Comparison of ENCODE assay signal across 18 cellular contexts in genomic region chr1:166999500-166999899, GRCh38. TPM values are rescaled to one million over a fixed set of nuclear protein-coding genes. Genes with fewer than 3 reads are reported as not detected.
DNase-seq lines count a peak whose midpoint lies in the region; ATAC-seq and TF ChIP-seq lines count a peak whose summit lies in the region.
"Had no signal": no experiment of that assay in that cellular context is flagged by ENCODE, and none has a peak within 500 bp of the region (broad histone marks: within the 10 kb centered on the region; RNA-seq: fewer than 3 reads in every experiment).

No MANE protein-coding gene starts in this region.

- H3K27me3 ChIP-seq in CD4-positive, alpha-beta T cell (ENCODE audit: control insufficient read depth, insufficient read depth, low read length), result no peaks in the 10 kb centered on the region

- H3K4me3 Mint-ChIP-seq in natural killer cell treated with Interleukin-12 subunit alpha and Interleukin-12 subunit beta and Interleukin-15 and Interleukin-18, amount 100 ng/mL, for 72 hours, result no peak overlapping the region
- H3K4me3 Mint-ChIP-seq in CD4-positive, alpha-beta T cell, result no peak overlapping the region
- H3K4me3 Mint-ChIP-seq: activated T-cell treated with anti-CD3 and anti-CD28 coated beads, Interleukin-2, amount 50 U/mL, for 4 hours had no signal

- no peak overlapping the region for H3K27ac ChIP-seq in CD4-positive, alpha-beta T cell (ENCODE audit: low read depth, low read length)

- intact Hi-C loops in CD4-positive, alpha-beta T cell (cut with DNase I, micrococcal nuclease), result no loop called here

- no peaks in the 10 kb centered on the region for H3K9me3 Mint-ChIP-seq in natural killer cell treated with Interleukin-12 subunit alpha and Interleukin-12 subunit beta and Interleukin-15 and Interleukin-18, amount 100 ng/mL, for 72 hours
- peaks cover 4% of the 10 kb centered on the region for H3K9me3 Mint-ChIP-seq in CD4-positive, alpha-beta T cell

- H3K27ac Mint-ChIP-seq in natural killer cell treated with Interleukin-12 subunit alpha and Interleukin-12 subunit beta and Interleukin-15 and Interleukin-18, amount 100 ng/mL, for 72 hours, result no peak overlapping the region
- H3K27ac Mint-ChIP-seq in CD4-positive, alpha-beta T cell, result no peak overlapping the region

- DNase-seq in activated CD4-positive, CD25-positive, alpha-beta regulatory T cell treated with anti-CD3 and anti-CD28 coated beads, Interleukin-2, amount 50 U/mL, for 72 hours, result no peak
- peak; percentile 72 for DNase-seq in amniotic epithelial cell (ENCODE audit: low read depth)
- DNase-seq in natural killer cell treated with Interleukin-12 subunit alpha and Interleukin-12 subunit beta and Interleukin-15 and Interleukin-18, amount 100 ng/mL, for 72 hours (ENCODE audit: low spot score), result no peak
- no peak for DNase-seq in CD4-positive, alpha-beta T cell
- DNase-seq in activated CD8-positive, alpha-beta memory T cell treated with anti-CD3 and anti-CD28 coated beads for 24 hours, result no peak
- DNase-seq: 8988T; activated T-cell treated with anti-CD3 and anti-CD28 coated beads, Interleukin-2, amount 50 U/mL, for 4 hours; DMS79 treated with DMSO at 0.1 percent for 48 hours; H7; NCI-H510A treated with DMSO at 0.1 percent for 48 hours; SIG-M5; stimulated activated CD4-positive, alpha-beta T cell treated with anti-CD3 and anti-CD28 coated beads, Interleukin-2, amount 100 ng/mL, for 48 hours; stimulated activated CD8-positive, alpha-beta memory T cell treated with anti-CD3 and anti-CD28 coated beads, Interleukin-4, amount 100 ng/mL, for 48 hours had no signal

- CTCF ChIA-PET in CD4-positive, alpha-beta T cell (lab: Charles Lee), result interaction anchor here (0.9 kb wide), 1 partner anchor 89 kb away, joined by 4 read pairs; no protein-coding TSS in a partner anchor

- TF ChIP-seq CTCF in CD4-positive, alpha-beta T cell (IDR thresholded peaks at IDR 0.05), result no peak

- H3K36me3 Mint-ChIP-seq in natural killer cell treated with Interleukin-12 subunit alpha and Interleukin-12 subunit beta and Interleukin-15 and Interleukin-18, amount 100 ng/mL, for 72 hours, result no peaks in the 10 kb centered on the region
- H3K36me3 Mint-ChIP-seq in CD4-positive, alpha-beta T cell (ENCODE audit: low read depth), result no peaks in the 10 kb centered on the region

- H3K27me3 Mint-ChIP-seq in natural killer cell treated with Interleukin-12 subunit alpha and Interleukin-12 subunit beta and Interleukin-15 and Interleukin-18, amount 100 ng/mL, for 72 hours, result peaks cover 13 to 17% of the 10 kb centered on the region in 2 donors
- H3K27me3 Mint-ChIP-seq in CD4-positive, alpha-beta T cell, result peaks cover 22% of the 10 kb centered on the region

- H3K4me1 Mint-ChIP-seq in natural killer cell treated with Interleukin-12 subunit alpha and Interleukin-12 subunit beta and Interleukin-15 and Interleukin-18, amount 100 ng/mL, for 72 hours (ENCODE audit: low read depth in 2 of 2), result no peaks in the 10 kb centered on the region
- H3K4me1 Mint-ChIP-seq in CD4-positive, alpha-beta T cell (ENCODE audit: low read depth), result no peaks in the 10 kb centered on the region

- peak; percentile 56 to 61 for ATAC-seq in activated CD4-positive, CD25-positive, alpha-beta regulatory T cell treated with anti-CD3 and anti-CD28 coated beads, Interleukin-2, amount 50 U/mL, for 24 hours
- ATAC-seq in GM19043 (IDR thresholded peaks at IDR 0.05; ENCODE audit: low read depth, unreplicated experiment) (peak; percentile 50), HG02870 (IDR thresholded peaks at IDR 0.05; ENCODE audit: unreplicated experiment) (peak; percentile 72)
- ATAC-seq in natural killer cell treated with Interleukin-12 subunit alpha and Interleukin-12 subunit beta and Interleukin-15 and Interleukin-18, amount 100 ng/mL, for 72 hours, result no peak
- ATAC-seq in CD4-positive, alpha-beta T cell (ENCODE audit: poor library complexity), result no peak

- POLR2A ChIA-PET in CD4-positive, alpha-beta T cell (lab: Charles Lee), result no interaction called here

- H3K9me3 ChIP-seq in CD4-positive, alpha-beta T cell (ENCODE audit: control insufficient read depth, low read length), result no peaks in the 10 kb centered on the region

RNA-seq across cellular contexts. Expression of gene MAEL, which starts 10.4 kb away (rescaled TPM):
- total RNA-seq in natural killer cell treated with Interleukin-12 subunit alpha and Interleukin-12 subunit beta and Interleukin-15 and Interleukin-18, amount 100 ng/mL, for 72 hours, result not detected
- total RNA-seq in CD4-positive, alpha-beta T cell, result not detected
- total RNA-seq: H7, LHCN-M2, mucosa of gallbladder had no signal

RNA-seq across cellular contexts. Expression of gene ILDR2, which starts 24.2 kb away (rescaled TPM):
- total RNA-seq in natural killer cell treated with Interleukin-12 subunit alpha and Interleukin-12 subunit beta and Interleukin-15 and Interleukin-18, amount 100 ng/mL, for 72 hours, result 1 to 10 TPM; 2.1 to 3.5 TPM
- under 1 TPM; 0.47 to 0.67 TPM for total RNA-seq in CD4-positive, alpha-beta T cell

Comparison
In these comparisons a context has a peak if more than half of its experiments do, and no peak if none do; other contexts are left out.
1. ATAC-seq: peak in activated CD4-positive, CD25-positive, alpha-beta regulatory T cell treated with anti-CD3 and anti-CD28 coated beads, Interleukin-2, amount 50 U/mL, for 24 hours (2 of 2), GM19043 (single experiment) and HG02870 (single experiment); none in natural killer cell treated with Interleukin-12 subunit alpha and Interleukin-12 subunit beta and Interleukin-15 and Interleukin-18, amount 100 ng/mL, for 72 hours (0 of 2) and CD4-positive, alpha-beta T cell (single experiment).